In genomic region chr20:14360386-14360785, GRCh38 we compare ENCODE assay signal across 20 cellular contexts. TPM values are rescaled to one million over a fixed set of nuclear protein-coding genes. Genes with fewer than 3 reads are reported as not detected.
"Had no signal": no experiment of that assay in that cellular context is flagged by ENCODE, and none has a peak within 500 bp of the region (broad histone marks: within the 10 kb centered on the region; RNA-seq: fewer than 3 reads in every experiment).

No MANE protein-coding gene starts in this region.

- H3K36me3 ChIP-seq: colonic mucosa, neutrophil, right atrium auricular region, suprapubic skin had no signal

- H3K27me3 Mint-ChIP-seq: activated CD8-positive, alpha-beta memory T cell treated with anti-CD3 and anti-CD28 coated beads, Interleukin-2, amount 10 ng/mL, durations not matched to agents 7 days and 5 days; activated naive CD8-positive, alpha-beta T cell; naive thymus-derived CD8-positive, alpha-beta T cell; type B pancreatic cell had no signal

- H3K4me1 Mint-ChIP-seq: activated CD8-positive, alpha-beta memory T cell treated with anti-CD3 and anti-CD28 coated beads, Interleukin-2, amount 10 ng/mL, durations not matched to agents 7 days and 5 days; naive thymus-derived CD8-positive, alpha-beta T cell had no signal

- H3K9me3 ChIP-seq: colonic mucosa, neutrophil, suprapubic skin had no signal

- H3K4me3 Mint-ChIP-seq: activated CD8-positive, alpha-beta memory T cell treated with anti-CD3 and anti-CD28 coated beads, Interleukin-2, amount 10 ng/mL, durations not matched to agents 7 days and 5 days; activated naive CD8-positive, alpha-beta T cell; activated T-cell treated with anti-CD3 and anti-CD28 coated beads, Interleukin-2, amount 50 U/mL, for 4 hours; naive thymus-derived CD8-positive, alpha-beta T cell; type B pancreatic cell had no signal

- H3K27me3 ChIP-seq: colonic mucosa, neutrophil, right atrium auricular region, suprapubic skin had no signal

- H3K27ac ChIP-seq: colonic mucosa, neutrophil, right atrium auricular region, suprapubic skin had no signal

- H3K4me1 ChIP-seq: colonic mucosa, right atrium auricular region, suprapubic skin had no signal

- DNase-seq: activated CD4-positive, alpha-beta T cell treated with anti-CD3 and anti-CD28 coated beads, Interleukin-2, amount 50 U/mL, for 4 hours; activated CD4-positive, CD25-positive, alpha-beta regulatory T cell treated with anti-CD3 and anti-CD28 coated beads, Interleukin-2, amount 50 U/mL, for 72 hours; activated CD8-positive, alpha-beta memory T cell treated with anti-CD3 and anti-CD28 coated beads, Interleukin-2, amount 10 ng/mL, durations not matched to agents 7 days and 5 days; activated effector memory CD4-positive, alpha-beta T cell treated with anti-CD3 and anti-CD28 coated beads, Interleukin-2, amount 50 U/mL, for 16 hours; activated T-cell treated with anti-CD3 and anti-CD28 coated beads, Interleukin-2, amount 50 U/mL, for 4 hours; anterior cingulate cortex; colonic mucosa; left colon; naive thymus-derived CD8-positive, alpha-beta T cell; posterior cingulate gyrus; stimulated activated CD4-positive, alpha-beta T cell treated with anti-CD3 and anti-CD28 coated beads, Interleukin-12 subunit alpha, Interleukin-12 subunit beta, amount 100 ng/mL, for 4 hours; stimulated activated naive CD8-positive, alpha-beta T cell treated with anti-CD3 and anti-CD28 coated beads, Interleukin-15, Interleukin-2, amounts not matched to agents 100 U/mL and 50 U/mL, for 24 hours had no signal

- H3K27ac Mint-ChIP-seq: activated CD8-positive, alpha-beta memory T cell treated with anti-CD3 and anti-CD28 coated beads, Interleukin-2, amount 10 ng/mL, durations not matched to agents 7 days and 5 days; activated naive CD8-positive, alpha-beta T cell; naive thymus-derived CD8-positive, alpha-beta T cell; type B pancreatic cell had no signal

- FAIRE-seq: endothelial cell of umbilical vein had no signal

- H3K4me3 ChIP-seq: colonic mucosa, lung, right atrium auricular region, suprapubic skin had no signal

- ATAC-seq: activated CD8-positive, alpha-beta memory T cell treated with anti-CD3 and anti-CD28 coated beads, Interleukin-2, amount 10 ng/mL, durations not matched to agents 7 days and 5 days; activated T-cell treated with anti-CD3 and anti-CD28 coated beads, Interleukin-2, amount 50 U/mL, for 4 hours; left colon; naive thymus-derived CD8-positive, alpha-beta T cell; stimulated activated naive CD8-positive, alpha-beta T cell treated with anti-CD3 and anti-CD28 coated beads, Interleukin-15, Interleukin-2, amounts not matched to agents 100 U/mL and 50 U/mL, for 24 hours had no signal

- H3K36me3 Mint-ChIP-seq: activated CD8-positive, alpha-beta memory T cell treated with anti-CD3 and anti-CD28 coated beads, Interleukin-2, amount 10 ng/mL, durations not matched to agents 7 days and 5 days; activated naive CD8-positive, alpha-beta T cell; naive thymus-derived CD8-positive, alpha-beta T cell; type B pancreatic cell had no signal

RNA-seq across cellular contexts. Expression of gene FLRT3, which starts 23.0 kb away (rescaled TPM):
- total RNA-seq: activated CD8-positive, alpha-beta memory T cell treated with anti-CD3 and anti-CD28 coated beads, Interleukin-2, amount 10 ng/mL, durations not matched to agents 7 days and 5 days; activated T-cell treated with anti-CD3 and anti-CD28 coated beads, Interleukin-2, amount 50 U/mL, for 4 hours; mononuclear cell; naive thymus-derived CD8-positive, alpha-beta T cell had no signal
- polyA plus RNA-seq: naive thymus-derived CD8-positive, alpha-beta T cell had no signal
